24 cellular contexts compared by ENCODE assay signal in the genomic region with DNA sequence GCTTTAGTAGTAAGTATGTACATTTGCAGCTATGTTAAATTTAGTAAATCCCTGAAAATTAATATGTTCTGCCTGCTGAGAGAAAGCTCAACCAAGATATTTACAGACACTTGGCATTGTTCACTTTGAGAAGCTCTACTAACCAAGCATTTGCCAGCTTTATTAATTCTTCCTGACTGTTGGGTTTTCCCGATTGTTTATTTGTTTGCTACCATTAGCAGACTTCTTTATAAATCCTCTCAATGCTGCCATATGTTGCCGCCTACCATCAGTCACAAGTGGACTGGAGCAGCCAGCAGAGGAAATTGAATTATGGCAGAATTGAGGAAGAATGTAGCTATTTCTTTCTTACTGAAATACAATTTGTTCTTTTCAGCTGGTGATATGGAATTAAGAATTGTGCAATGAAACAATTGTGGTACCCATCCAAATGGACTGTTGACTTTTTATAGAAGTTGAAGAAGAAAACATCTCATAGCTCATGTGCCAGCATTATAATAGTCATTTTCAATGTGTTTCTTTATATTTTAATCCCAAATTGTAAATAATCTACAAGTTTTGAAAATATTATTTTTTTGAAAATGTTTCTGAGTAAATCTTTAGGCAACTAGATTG.
"Had no signal": no experiment of that assay in that cellular context is flagged by ENCODE, and none has a peak within 500 bp of the region (broad histone marks: within the 10 kb centered on the region; RNA-seq: fewer than 3 reads in every experiment).

No MANE protein-coding gene starts in this region.

- ATAC-seq: activated CD8-positive, alpha-beta memory T cell treated with anti-CD3 and anti-CD28 coated beads, Interleukin-2, amount 10 ng/mL, durations not matched to agents 7 days and 5 days; activated CD8-positive, alpha-beta T cell treated with anti-CD3 and anti-CD28 coated beads, Interleukin-2, amount 10 ng/mL, durations not matched to agents 7 days and 5 days; activated naive CD4-positive, alpha-beta T cell treated with anti-CD3 and anti-CD28 coated beads, Interleukin-2, amount 50 U/mL, for 72 hours; activated T-cell treated with anti-CD3 and anti-CD28 coated beads, Interleukin-2, amount 50 U/mL, for 72 hours; heart left ventricle; naive thymus-derived CD8-positive, alpha-beta T cell; psoas muscle; stimulated activated memory B cell treated with anti-CD40 and anti-IgM and Interleukin-4, amounts not matched to agents 10 μg/mL and 1 μg/mL and 100 μg/mL, for 72 hours; stimulated activated naive CD8-positive, alpha-beta T cell treated with anti-CD3 and anti-CD28 coated beads, Interleukin-15, amount 100 ng/mL, for 72 hours had no signal

- DNase-seq: activated B cell treated with CpG ODN at 0.5 μM for 24 hours; activated CD4-positive, alpha-beta T cell treated with anti-CD3 and anti-CD28 coated beads, Interleukin-2, amount 50 U/mL, for 1 hour; activated CD8-positive, alpha-beta memory T cell treated with anti-CD3 and anti-CD28 coated beads, Interleukin-2, amount 10 ng/mL, durations not matched to agents 7 days and 5 days; activated CD8-positive, alpha-beta T cell treated with anti-CD3 and anti-CD28 coated beads, Interleukin-2, amount 10 ng/mL, durations not matched to agents 7 days and 5 days; activated naive CD4-positive, alpha-beta T cell; activated T-cell treated with anti-CD3 and anti-CD28 coated beads for 4 hours; activated T-cell treated with anti-CD3 and anti-CD28 coated beads, Interleukin-2, amount 50 U/mL, for 72 hours; central memory CD4-positive, alpha-beta T cell; heart left ventricle; hypothalamus; naive thymus-derived CD8-positive, alpha-beta T cell; occipital lobe; psoas muscle; sigmoid colon; small intestine; stimulated activated CD4-positive, alpha-beta T cell treated with anti-CD3 and anti-CD28 coated beads, Interleukin-4, amount 100 ng/mL, for 4 hours; stimulated activated CD8-positive, alpha-beta memory T cell treated with anti-CD3 and anti-CD28 coated beads, Interleukin-4, amount 100 ng/mL, for 48 hours; stimulated activated naive CD8-positive, alpha-beta T cell treated with anti-CD3 and anti-CD28 coated beads, Interleukin-15, amount 100 ng/mL, for 72 hours; substantia nigra; T-helper 9 cell; thyroid gland; upper lobe of left lung had no signal
